Comparison of ENCODE assay signal across 31 cellular contexts in genomic region chrX:33106737-33107136, GRCh38.
"Had no signal": no experiment of that assay in that cellular context is flagged by ENCODE, and none has a peak within 500 bp of the region (broad histone marks: within the 10 kb centered on the region; RNA-seq: fewer than 3 reads in every experiment).

No MANE protein-coding gene starts in this region.

- DNase-seq: activated CD4-positive, alpha-beta T cell treated with anti-CD3 and anti-CD28 coated beads for 1 hour; activated CD4-positive, alpha-beta T cell treated with anti-CD3 and anti-CD28 coated beads, Interleukin-2, amount 10 ng/mL, durations not matched to agents 24 days and 14 days; activated CD4-positive, alpha-beta T cell treated with anti-CD3 and anti-CD28 coated beads, Interleukin-2, amount 50 U/mL, for 48 hours; activated CD8-positive, alpha-beta memory T cell treated with anti-CD3 and anti-CD28 coated beads for 24 hours; activated effector memory CD4-positive, alpha-beta T cell treated with anti-CD3 and anti-CD28 coated beads, Interleukin-2, amount 50 U/mL, for 16 hours; activated naive CD4-positive, alpha-beta T cell treated with Interleukin-2 at 50 U/mL for 16 hours; activated naive CD8-positive, alpha-beta T cell treated with anti-CD3 and anti-CD28 coated beads, Interleukin-2, amount 50 U/mL, for 24 hours; activated T-cell treated with anti-CD3 and anti-CD28 coated beads, Interleukin-2, amount 50 U/mL, for 4 hours; amniotic stem cell; brain microvascular endothelial cell; MG63; MV-4-11; NCI-H1092 treated with DMSO at 0.1 percent for 48 hours; NCI-H1417 treated with DMSO at 0.1 percent for 48 hours; NCI-H1694; NCI-H2029; NCI-H2107; NCI-H2171 treated with DMSO at 0.1 percent for 48 hours; NCI-H226; NCI-H526 treated with DMSO at 0.1 percent for 48 hours; NCI-H82; NK-92 treated with Interleukin-12 subunit alpha and Interleukin-12 subunit beta, amount 100 ng/mL, for 24 hours; PC-3; SHP77; T-helper 17 cell; T-helper 9 cell had no signal

- H3K27ac ChIP-seq: brain microvascular endothelial cell, cardiac muscle cell, SJSA1 had no signal

- H3K27me3 ChIP-seq: brain microvascular endothelial cell, cardiac muscle cell, MG63, SJSA1 had no signal

- H3K9me3 ChIP-seq: MG63, SJSA1 had no signal

- H3K4me3 ChIP-seq: cardiac muscle cell, MG63, SJSA1 had no signal

- ATAC-seq: activated naive CD4-positive, alpha-beta T cell treated with anti-CD3 and anti-CD28 coated beads, Interleukin-2, amount 50 U/mL, for 72 hours; activated naive CD8-positive, alpha-beta T cell treated with anti-CD3 and anti-CD28 coated beads, Interleukin-2, amount 50 U/mL, for 24 hours; activated T-cell treated with anti-CD3 and anti-CD28 coated beads, Interleukin-2, amount 50 U/mL, for 4 hours; PC-3; SK-N-SH treated with all-trans-retinoic acid at 6 μM for 48 hours; T-helper 17 cell; WTC11 had no signal

- H3K4me1 ChIP-seq: SJSA1 had no signal

- H3K36me3 ChIP-seq: brain microvascular endothelial cell, cardiac muscle cell, MG63, SJSA1 had no signal
